24 cellular contexts compared by ENCODE assay signal in the genomic region with DNA sequence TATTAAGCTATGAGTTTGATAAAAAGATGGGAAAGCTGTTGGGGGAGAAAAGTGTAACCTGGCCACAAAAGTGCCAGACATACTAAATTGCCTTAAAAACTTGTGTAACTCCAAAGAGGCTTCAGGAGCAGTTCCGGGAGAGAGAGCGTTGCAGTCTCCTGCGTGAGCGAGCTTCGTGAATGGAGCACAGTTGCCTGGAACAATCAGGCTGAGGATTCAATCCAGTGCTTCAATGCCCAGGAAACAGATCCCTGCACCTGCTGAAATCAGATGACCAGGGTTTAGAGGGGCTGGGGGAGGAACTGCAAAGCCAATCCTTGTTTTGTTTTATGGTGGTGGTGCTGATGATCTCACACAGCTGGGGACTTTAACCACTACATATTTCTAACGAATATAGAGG.
"Had no signal": no experiment of that assay in that cellular context is flagged by ENCODE, and none has a peak within 500 bp of the region (broad histone marks: within the 10 kb centered on the region; RNA-seq: fewer than 3 reads in every experiment).

No MANE protein-coding gene starts in this region.

- DNase-seq: activated B cell treated with CpG ODN at 0.5 μM for 24 hours; activated CD4-positive, alpha-beta T cell treated with anti-CD3 and anti-CD28 coated beads, Interleukin-2, amount 50 U/mL, for 1 hour; activated CD8-positive, alpha-beta memory T cell treated with anti-CD3 and anti-CD28 coated beads, Interleukin-2, amount 10 ng/mL, durations not matched to agents 7 days and 5 days; activated CD8-positive, alpha-beta T cell treated with anti-CD3 and anti-CD28 coated beads, Interleukin-2, amount 10 ng/mL, durations not matched to agents 7 days and 5 days; activated naive CD4-positive, alpha-beta T cell; activated T-cell treated with anti-CD3 and anti-CD28 coated beads, Interleukin-2, amount 50 U/mL, for 72 hours; cerebellar nuclear complex; heart left ventricle; kidney glomerular epithelial cell; left ventricle myocardium inferior; pancreas; sigmoid colon; small intestine; stimulated activated CD4-positive, alpha-beta T cell treated with anti-CD3 and anti-CD28 coated beads, Interleukin-4, amount 100 ng/mL, for 24 hours; T-helper 1 cell; upper lobe of left lung had no signal

- H3K27me3 ChIP-seq: heart left ventricle, pancreas, sigmoid colon, upper lobe of left lung had no signal

- ATAC-seq: activated CD8-positive, alpha-beta memory T cell treated with anti-CD3 and anti-CD28 coated beads, Interleukin-2, amount 10 ng/mL, durations not matched to agents 7 days and 5 days; activated CD8-positive, alpha-beta T cell treated with anti-CD3 and anti-CD28 coated beads, Interleukin-2, amount 10 ng/mL, durations not matched to agents 7 days and 5 days; activated naive CD4-positive, alpha-beta T cell treated with anti-CD3 and anti-CD28 coated beads, Interleukin-2, amount 50 U/mL, for 72 hours; activated T-cell treated with anti-CD3 and anti-CD28 coated beads, Interleukin-2, amount 50 U/mL, for 72 hours; heart left ventricle; pancreas; stimulated activated effector memory CD8-positive, alpha-beta T cell treated with anti-CD3 and anti-CD28 coated beads, Interleukin-12 subunit alpha, Interleukin-12 subunit beta, amount 100 ng/mL, for 72 hours had no signal

- H3K4me1 ChIP-seq: heart left ventricle, left ventricle myocardium inferior, pancreas, prostate gland, upper lobe of left lung had no signal

- H3K36me3 Mint-ChIP-seq: activated CD8-positive, alpha-beta memory T cell treated with anti-CD3 and anti-CD28 coated beads, Interleukin-2, amount 10 ng/mL, durations not matched to agents 7 days and 5 days; stimulated activated effector memory CD8-positive, alpha-beta T cell treated with anti-CD3 and anti-CD28 coated beads, Interleukin-12 subunit alpha, Interleukin-12 subunit beta, amount 100 ng/mL, for 72 hours had no signal

- H3K27me3 Mint-ChIP-seq: activated B cell treated with CpG ODN at 0.5 μM for 24 hours; activated CD8-positive, alpha-beta memory T cell treated with anti-CD3 and anti-CD28 coated beads, Interleukin-2, amount 10 ng/mL, durations not matched to agents 7 days and 5 days; stimulated activated naive CD8-positive, alpha-beta T cell treated with anti-CD3 and anti-CD28 coated beads, Interleukin-15, Interleukin-2, amounts not matched to agents 100 ng/mL and 50 ng/mL, for 24 hours had no signal

- H3K4me3 Mint-ChIP-seq: activated B cell treated with CpG ODN at 0.5 μM for 24 hours; activated CD8-positive, alpha-beta memory T cell treated with anti-CD3 and anti-CD28 coated beads, Interleukin-2, amount 10 ng/mL, durations not matched to agents 7 days and 5 days; activated CD8-positive, alpha-beta T cell treated with anti-CD3 and anti-CD28 coated beads, Interleukin-2, amount 10 ng/mL, durations not matched to agents 7 days and 5 days; activated T-cell treated with anti-CD3 and anti-CD28 coated beads, Interleukin-2, amount 50 U/mL, for 72 hours; nephron; stimulated activated effector memory CD8-positive, alpha-beta T cell treated with anti-CD3 and anti-CD28 coated beads, Interleukin-12 subunit alpha, Interleukin-12 subunit beta, amount 100 ng/mL, for 72 hours; stimulated activated naive CD8-positive, alpha-beta T cell treated with anti-CD3 and anti-CD28 coated beads, Interleukin-15, Interleukin-2, amounts not matched to agents 100 ng/mL and 50 ng/mL, for 24 hours; T-helper 2 cell treated with Interferon-gamma antibody and Interleukin-4, amounts not matched to agents 5 μg/mL and 100 μg/mL, for 36 hours had no signal

- H3K27ac ChIP-seq: coronary artery, heart left ventricle, left ventricle myocardium inferior, pancreas, prostate gland, upper lobe of left lung had no signal

- H3K36me3 ChIP-seq: heart left ventricle, left ventricle myocardium inferior, pancreas, prostate gland, sigmoid colon, upper lobe of left lung had no signal

- H3K4me1 Mint-ChIP-seq: activated B cell treated with CpG ODN at 0.5 μM for 24 hours; activated CD8-positive, alpha-beta memory T cell treated with anti-CD3 and anti-CD28 coated beads, Interleukin-2, amount 10 ng/mL, durations not matched to agents 7 days and 5 days; stimulated activated effector memory CD8-positive, alpha-beta T cell treated with anti-CD3 and anti-CD28 coated beads, Interleukin-12 subunit alpha, Interleukin-12 subunit beta, amount 100 ng/mL, for 72 hours had no signal

- H3K27ac Mint-ChIP-seq: activated B cell treated with CpG ODN at 0.5 μM for 24 hours; activated CD8-positive, alpha-beta memory T cell treated with anti-CD3 and anti-CD28 coated beads, Interleukin-2, amount 10 ng/mL, durations not matched to agents 7 days and 5 days; activated CD8-positive, alpha-beta T cell treated with anti-CD3 and anti-CD28 coated beads, Interleukin-2, amount 10 ng/mL, durations not matched to agents 7 days and 5 days; activated naive CD4-positive, alpha-beta T cell treated with anti-CD3 and anti-CD28 coated beads, Interleukin-2, amount 50 U/mL, for 72 hours; activated T-cell treated with anti-CD3 and anti-CD28 coated beads, Interleukin-2, amount 50 U/mL, for 72 hours; nephron; stimulated activated effector memory CD8-positive, alpha-beta T cell treated with anti-CD3 and anti-CD28 coated beads, Interleukin-12 subunit alpha, Interleukin-12 subunit beta, amount 100 ng/mL, for 72 hours; stimulated activated naive CD8-positive, alpha-beta T cell treated with anti-CD3 and anti-CD28 coated beads, Interleukin-15, Interleukin-2, amounts not matched to agents 100 ng/mL and 50 ng/mL, for 24 hours; T-helper 2 cell treated with Interferon-gamma antibody and Interleukin-4, amounts not matched to agents 5 μg/mL and 100 μg/mL, for 36 hours had no signal

- H3K4me3 ChIP-seq: coronary artery, heart left ventricle, left ventricle myocardium inferior, lung, pancreas, prostate gland, sigmoid colon, upper lobe of left lung had no signal

- H3K9me3 ChIP-seq: pancreas, prostate gland, sigmoid colon, upper lobe of left lung had no signal
